In the genomic region with DNA sequence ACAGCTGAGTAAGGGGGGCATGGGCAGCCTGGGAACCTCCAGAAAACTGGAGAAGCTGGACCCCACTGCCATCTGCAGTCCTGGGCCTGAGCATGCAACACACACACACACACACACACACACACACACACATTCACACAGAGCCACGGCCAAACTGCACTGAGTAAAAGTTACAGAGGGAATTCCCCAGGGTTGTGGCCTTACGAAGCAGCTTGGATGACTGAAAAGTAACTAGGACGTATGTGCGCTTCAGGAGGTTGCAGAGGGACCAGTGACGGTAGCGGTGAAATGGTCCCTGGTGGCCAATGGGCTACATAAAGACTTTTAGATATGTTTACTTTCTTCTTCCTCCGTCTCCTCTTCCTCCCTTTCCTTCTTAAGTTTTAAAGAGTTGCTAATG, we compare ENCODE assay signal across 17 cellular contexts.
DNase-seq lines count a peak whose midpoint lies in the region; ATAC-seq and TF ChIP-seq lines count a peak whose summit lies in the region.
"Had no signal": no experiment of that assay in that cellular context is flagged by ENCODE, and none has a peak within 500 bp of the region (broad histone marks: within the 10 kb centered on the region; RNA-seq: fewer than 3 reads in every experiment).

No MANE protein-coding gene starts in this region.

- TF ChIP-seq POLR2A in tibial nerve (IDR thresholded peaks at IDR 0.05) = no peak

- peaks cover 18% of the 10 kb centered on the region for H3K4me1 Mint-ChIP-seq in osteocyte (ENCODE audit: unreplicated experiment)

- TF ChIP-seq CTCF in cardiac fibroblast (IDR thresholded peaks at IDR 0.05; ENCODE audit: low read depth, low read length) (no peak), left ventricle myocardium inferior (IDR thresholded peaks at IDR 0.05; ENCODE audit: borderline replicate concordance) (no peak), osteocyte (IDR thresholded peaks at IDR 0.05) (no peak), tibial nerve (IDR thresholded peaks at IDR 0.05) (no peak), mucosa of descending colon (IDR thresholded peaks at IDR 0.05) (no peak)

- H3K4me3 Mint-ChIP-seq in osteocyte (ENCODE audit: unreplicated experiment) = no peak overlapping the region
- H3K4me3 Mint-ChIP-seq: activated naive CD8-positive, alpha-beta T cell treated with anti-CD3 and anti-CD28 coated beads for 36 hours; natural killer cell treated with Interleukin-12 subunit alpha and Interleukin-12 subunit beta and Interleukin-15 and Interleukin-18, amount 100 ng/mL, for 72 hours; stimulated activated memory B cell treated with anti-CD40 and anti-IgM and Interleukin-4, amounts not matched to agents 10 μg/mL and 1 μg/mL and 100 μg/mL, for 72 hours; T-helper 1 cell treated with Interleukin-12 subunit alpha and Interleukin-12 subunit beta and Interleukin-4 antibody, amounts not matched to agents 30 μg/mL and 1 μg/mL, for 36 hours had no signal

- H3K27ac ChIP-seq in left ventricle myocardium inferior (replicated peaks) = peak overlapping the region; percentile 22
- H3K27ac ChIP-seq in tibial nerve = no peak overlapping the region

- no peak for ATAC-seq in HG02610 (IDR thresholded peaks at IDR 0.05; ENCODE audit: unreplicated experiment)
- no peak for ATAC-seq in mucosa of descending colon
- ATAC-seq: natural killer cell treated with Interleukin-12 subunit alpha and Interleukin-12 subunit beta and Interleukin-15 and Interleukin-18, amount 100 ng/mL, for 72 hours; stimulated activated memory B cell treated with anti-CD40 and anti-IgM and Interleukin-4, amounts not matched to agents 10 μg/mL and 1 μg/mL and 100 μg/mL, for 72 hours had no signal

- TF ChIP-seq EP300 in tibial nerve (IDR thresholded peaks at IDR 0.05) = no peak

- intact Hi-C loops in left ventricle myocardium inferior (cut with micrococcal nuclease) = no loop called here
- intact Hi-C loops in mucosa of descending colon (cut with DNase I, micrococcal nuclease) = loop anchor here in 1 of 2 donors (10.0 kb wide), 1 partner anchor 104 kb away; no protein-coding TSS in a partner anchor

- H3K4me3 ChIP-seq in cardiac fibroblast (replicated peaks in 1 of 2; ENCODE audit: low read depth in 2 of 2, low read length in 2 of 2) = no peak overlapping the region
- H3K4me3 ChIP-seq in left ventricle myocardium inferior = no peak overlapping the region
- H3K4me3 ChIP-seq in tibial nerve = no peak overlapping the region
- no peak overlapping the region for H3K4me3 ChIP-seq in mucosa of descending colon

- DNase-seq in Caki2 (ENCODE audit: low read depth) (peak; percentile 68), cardiac fibroblast (ENCODE audit: low read depth in 2 of 2) (peak; percentile 50 to 52), left ventricle myocardium inferior (no peak), osteocyte (ENCODE audit: extremely low spot score, unreplicated experiment) (no peak), tibial nerve (ENCODE audit: low spot score in 2 of 2) (no peak), mucosa of descending colon (no peak), NCI-H187 treated with DMSO at 0.1 percent for 48 hours (lab: John Stamatoyannopoulos, UW) (no peak)
- DNase-seq: activated naive CD8-positive, alpha-beta T cell treated with anti-CD3 and anti-CD28 coated beads for 36 hours; effector CD4-positive, alpha-beta T cell; EL; foreskin melanocyte; NCI-H1930; NCI-H510A treated with DMSO at 0.1 percent for 48 hours had no signal

- no peaks in the 10 kb centered on the region for H3K36me3 Mint-ChIP-seq in osteocyte (ENCODE audit: unreplicated experiment)
- H3K36me3 Mint-ChIP-seq: activated naive CD8-positive, alpha-beta T cell treated with anti-CD3 and anti-CD28 coated beads for 36 hours; natural killer cell treated with Interleukin-12 subunit alpha and Interleukin-12 subunit beta and Interleukin-15 and Interleukin-18, amount 100 ng/mL, for 72 hours; stimulated activated memory B cell treated with anti-CD40 and anti-IgM and Interleukin-4, amounts not matched to agents 10 μg/mL and 1 μg/mL and 100 μg/mL, for 72 hours had no signal

- no peaks in the 10 kb centered on the region for H3K36me3 ChIP-seq in left ventricle myocardium inferior
- H3K36me3 ChIP-seq in tibial nerve = no peaks in the 10 kb centered on the region
- H3K36me3 ChIP-seq in mucosa of descending colon (ENCODE audit: low read depth) = no peaks in the 10 kb centered on the region

- H3K9me3 ChIP-seq in left ventricle myocardium inferior (replicated peaks) = no peaks in the 10 kb centered on the region
- no peaks in the 10 kb centered on the region for H3K9me3 ChIP-seq in tibial nerve
- no peaks in the 10 kb centered on the region for H3K9me3 ChIP-seq in mucosa of descending colon

- H3K27me3 Mint-ChIP-seq in osteocyte (ENCODE audit: unreplicated experiment) = no peaks in the 10 kb centered on the region

- H3K27ac Mint-ChIP-seq in osteocyte (ENCODE audit: unreplicated experiment) = peak overlapping the region; percentile 64
- H3K27ac Mint-ChIP-seq: activated naive CD8-positive, alpha-beta T cell treated with anti-CD3 and anti-CD28 coated beads for 36 hours; natural killer cell treated with Interleukin-12 subunit alpha and Interleukin-12 subunit beta and Interleukin-15 and Interleukin-18, amount 100 ng/mL, for 72 hours; stimulated activated memory B cell treated with anti-CD40 and anti-IgM and Interleukin-4, amounts not matched to agents 10 μg/mL and 1 μg/mL and 100 μg/mL, for 72 hours; T-helper 1 cell treated with Interleukin-12 subunit alpha and Interleukin-12 subunit beta and Interleukin-4 antibody, amounts not matched to agents 30 μg/mL and 1 μg/mL, for 36 hours had no signal

- in situ Hi-C loops in Caki2 (cut with HindIII; ENCODE audit: low pct_unique_long_range_greater_than_20kb, low sequenced_read_pairs) = no loop called here

- peaks cover 16% of the 10 kb centered on the region for H3K4me1 ChIP-seq in left ventricle myocardium inferior
- H3K4me1 ChIP-seq in tibial nerve = peaks cover 0 to 18% (median 8%) of the 10 kb centered on the region in 4 donors
- H3K4me1 ChIP-seq in mucosa of descending colon (ENCODE audit: low read depth) = peaks cover 6% of the 10 kb centered on the region

- H3K9me3 Mint-ChIP-seq in osteocyte (ENCODE audit: unreplicated experiment) = no peaks in the 10 kb centered on the region
- H3K9me3 Mint-ChIP-seq: activated naive CD8-positive, alpha-beta T cell treated with anti-CD3 and anti-CD28 coated beads for 36 hours; natural killer cell treated with Interleukin-12 subunit alpha and Interleukin-12 subunit beta and Interleukin-15 and Interleukin-18, amount 100 ng/mL, for 72 hours; stimulated activated memory B cell treated with anti-CD40 and anti-IgM and Interleukin-4, amounts not matched to agents 10 μg/mL and 1 μg/mL and 100 μg/mL, for 72 hours; T-helper 1 cell treated with Interleukin-12 subunit alpha and Interleukin-12 subunit beta and Interleukin-4 antibody, amounts not matched to agents 30 μg/mL and 1 μg/mL, for 36 hours had no signal

- H3K27me3 ChIP-seq in left ventricle myocardium inferior (ENCODE audit: low read depth) = peaks cover 15% of the 10 kb centered on the region
- H3K27me3 ChIP-seq in tibial nerve = peaks cover 0 to 11% of the 10 kb centered on the region in 2 donors

- WGBS in tibial nerve, 2 donors = 51 to 58% methylated on average over 7 of the region's 7 CpGs

Comparison
In these comparisons a context has a peak if more than half of its experiments do, and no peak if none do; other contexts are left out.
1. DNase-seq: peak in Caki2 (single experiment) and cardiac fibroblast (2 of 2); none in left ventricle myocardium inferior (single experiment), osteocyte (single experiment), tibial nerve (0 of 2), mucosa of descending colon (0 of 3) and NCI-H187 treated with DMSO at 0.1 percent for 48 hours (single experiment).